18 cellular contexts compared by ENCODE assay signal in genomic region chr18:45227004-45227403, GRCh38.
DNase-seq lines count a peak whose midpoint lies in the region; ATAC-seq and TF ChIP-seq lines count a peak whose summit lies in the region.
"Had no signal": no experiment of that assay in that cellular context is flagged by ENCODE, and none has a peak within 500 bp of the region (broad histone marks: within the 10 kb centered on the region; RNA-seq: fewer than 3 reads in every experiment).

No MANE protein-coding gene starts in this region.

- no peaks in the 10 kb centered on the region for H3K36me3 ChIP-seq in mesendoderm (ENCODE audit: control insufficient read depth, insufficient read depth, low read length)
- no peaks in the 10 kb centered on the region for H3K36me3 ChIP-seq in tibial artery
- H3K36me3 ChIP-seq: BE2C had no signal

- no peak overlapping the region for H2AK5ac ChIP-seq in mesendoderm (ENCODE audit: low read length)

- no peak overlapping the region for H2BK15ac ChIP-seq in mesendoderm (replicated peaks; ENCODE audit: low read depth)

- peak; percentile 54 for DNase-seq in AG08395 (ENCODE audit: low spot score)
- peak; percentile 4 for DNase-seq in ELF-1 (ENCODE audit: low read depth, low spot score)
- peak; percentile 24 for DNase-seq in choroid plexus epithelial cell (ENCODE audit: low read depth)
- DNase-seq in mesendoderm: peak; percentile 82
- no peak for DNase-seq in NCI-H748 (lab: John Stamatoyannopoulos, UW; ENCODE audit: unreplicated experiment)
- DNase-seq in progenitor cell of endocrine pancreas (ENCODE audit: low spot score, unreplicated experiment): no peak
- no peak for DNase-seq in tibial artery
- DNase-seq: BE2C; CD4-positive, alpha-beta memory T cell; DMS79; EL; GDM1; H7; KG1 had no signal

- no peak overlapping the region for H3K4me3 Mint-ChIP-seq in progenitor cell of endocrine pancreas (ENCODE audit: low read depth)
- H3K4me3 Mint-ChIP-seq: CD4-positive, alpha-beta memory T cell; IgD-negative memory B cell had no signal

- no peak overlapping the region for H3K27ac ChIP-seq in mesendoderm (ENCODE audit: low read depth, low read length)
- H3K27ac ChIP-seq in tibial artery: no peak overlapping the region
- H3K27ac ChIP-seq: 22Rv1, C4-2B had no signal

- no peaks in the 10 kb centered on the region for H3K27me3 ChIP-seq in mesendoderm (ENCODE audit: insufficient read depth, low read length, poor library complexity)
- H3K27me3 ChIP-seq in tibial artery: no peaks in the 10 kb centered on the region
- H3K27me3 ChIP-seq: BE2C had no signal

- ATAC-seq in HG03039 (IDR thresholded peaks at IDR 0.05; ENCODE audit: unreplicated experiment): no peak

- no peaks in the 10 kb centered on the region for H3K79me1 ChIP-seq in mesendoderm (ENCODE audit: low read length)

- H3K4me2 ChIP-seq in mesendoderm (ENCODE audit: low read length): no peak overlapping the region

- H2BK120ac ChIP-seq in mesendoderm (ENCODE audit: low read depth, low read length): no peak overlapping the region

- no peak overlapping the region for H3K27ac Mint-ChIP-seq in progenitor cell of endocrine pancreas
- H3K27ac Mint-ChIP-seq: CD4-positive, alpha-beta memory T cell; IgD-negative memory B cell had no signal

- H3K4me3 ChIP-seq in choroid plexus epithelial cell (ENCODE audit: low read depth, low read length) (no peak overlapping the region), mesendoderm (ENCODE audit: low read length) (no peak overlapping the region), tibial artery (no peak overlapping the region)

- no peaks in the 10 kb centered on the region for H3K36me3 Mint-ChIP-seq in progenitor cell of endocrine pancreas (ENCODE audit: insufficient read depth)
- H3K36me3 Mint-ChIP-seq: CD4-positive, alpha-beta memory T cell; IgD-negative memory B cell had no signal

- no peak overlapping the region for H3K23ac ChIP-seq in mesendoderm (ENCODE audit: low read length)

- peaks cover 5% of the 10 kb centered on the region for H3K9me3 Mint-ChIP-seq in progenitor cell of endocrine pancreas (ENCODE audit: low read depth)

- no peak overlapping the region for H3K9ac ChIP-seq in mesendoderm (ENCODE audit: low read length)

- no peak overlapping the region for H4K5ac ChIP-seq in mesendoderm (ENCODE audit: low read length)

- no peak overlapping the region for H4K8ac ChIP-seq in mesendoderm (ENCODE audit: low read depth, low read length)

- no peaks in the 10 kb centered on the region for H3K9me3 ChIP-seq in tibial artery
- H3K9me3 ChIP-seq: BE2C had no signal

- intact Hi-C loops in tibial artery (cut with DNase I; ENCODE audit: low total_unique reads): no loop called here

- H3K27me3 Mint-ChIP-seq in progenitor cell of endocrine pancreas: no peaks in the 10 kb centered on the region

- H3K56ac ChIP-seq in mesendoderm (ENCODE audit: low read length): no peak overlapping the region

- TF ChIP-seq CTCF in choroid plexus epithelial cell (conservative IDR thresholded peaks at IDR 0.05; ENCODE audit: low read depth, low read length) (no peak), progenitor cell of endocrine pancreas (IDR thresholded peaks at IDR 0.05; ENCODE audit: unreplicated experiment) (no peak), tibial artery (IDR thresholded peaks at IDR 0.05) (no peak)

- H3K4me1 Mint-ChIP-seq in progenitor cell of endocrine pancreas (ENCODE audit: low read depth): no peaks in the 10 kb centered on the region
- H3K4me1 Mint-ChIP-seq: CD4-positive, alpha-beta memory T cell; IgD-negative memory B cell had no signal

- H2BK5ac ChIP-seq in mesendoderm (ENCODE audit: low read length): no peak overlapping the region

- H3K18ac ChIP-seq in mesendoderm (ENCODE audit: low read length): no peak overlapping the region

- H3K79me2 ChIP-seq in mesendoderm (ENCODE audit: control insufficient read depth, insufficient read depth, low read length): no peaks in the 10 kb centered on the region

- H3K4me1 ChIP-seq in mesendoderm (ENCODE audit: control insufficient read depth, low read depth, low read length): peaks cover 3% of the 10 kb centered on the region
- no peaks in the 10 kb centered on the region for H3K4me1 ChIP-seq in tibial artery
- H3K4me1 ChIP-seq: BE2C had no signal

- H3K4ac ChIP-seq in mesendoderm (ENCODE audit: low read depth, low read length): no peak overlapping the region

Comparison
In these comparisons a context has a peak if more than half of its experiments do, and no peak if none do; other contexts are left out.
1. DNase-seq: peak in AG08395 (single experiment), ELF-1 (single experiment), choroid plexus epithelial cell (single experiment) and mesendoderm (single experiment); none in NCI-H748 (single experiment), progenitor cell of endocrine pancreas (single experiment) and tibial artery (0 of 2).